ENCODE assay signal across 8 cellular contexts in the genomic region with DNA sequence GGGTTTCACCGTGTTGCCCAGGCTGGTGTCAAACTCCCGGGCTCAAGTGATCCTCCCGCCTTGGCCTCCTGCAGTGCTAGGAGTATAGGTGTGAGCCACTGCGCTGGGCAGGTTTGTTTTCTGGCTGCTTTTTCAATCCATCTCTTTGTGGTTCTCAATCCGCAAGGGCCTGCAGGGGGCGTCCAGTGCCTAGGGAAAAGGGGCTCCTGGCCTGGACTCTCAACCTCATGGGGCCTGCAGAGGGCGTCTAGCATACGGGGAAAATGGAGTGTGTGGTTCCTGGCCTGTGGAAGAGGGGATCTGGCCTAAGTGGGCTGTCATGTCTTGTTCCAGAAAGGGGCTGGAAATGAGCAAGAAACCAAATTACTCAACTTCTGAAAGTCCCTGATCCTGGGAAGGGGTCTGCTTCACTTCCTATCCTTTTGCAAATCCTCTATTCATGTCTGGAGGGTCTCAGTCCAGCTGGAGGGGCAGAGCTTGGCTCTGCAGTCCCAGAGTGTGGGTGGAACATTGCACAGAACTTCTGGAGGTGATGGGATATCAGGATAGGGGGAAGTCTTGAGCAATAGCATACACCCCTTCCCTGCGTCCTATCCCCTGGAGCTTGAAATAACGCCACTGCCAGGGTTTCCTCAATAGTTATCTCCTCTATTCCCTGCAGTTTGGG. TPM values are rescaled to one million over a fixed set of nuclear protein-coding genes. Genes with fewer than 3 reads are reported as not detected.
DNase-seq lines count a peak whose midpoint lies in the region; ATAC-seq and TF ChIP-seq lines count a peak whose summit lies in the region.

No MANE protein-coding gene starts in this region.

- TF ChIP-seq CTCF in right atrium auricular region (IDR thresholded peaks at IDR 0.05) (peak in 1 of 2 donors; percentile 61), mammary epithelial cell (conservative IDR thresholded peaks at IDR 0.05 in 1 of 2, IDR thresholded peaks at IDR 0.05 in 1 of 2; ENCODE audit: extremely low read depth in 1 of 2, insufficient read depth in 1 of 2, low read depth in 1 of 2, low read length in 2 of 2) (peak; percentile 50 to 53), left lung (IDR thresholded peaks at IDR 0.05) (peak; percentile 27 to 44)

- DNase-seq in Right ventricle myocardium superior (peak; percentile 74), right atrium auricular region (ENCODE audit: low spot score) (no peak), NCI-H1694 (lab: John Stamatoyannopoulos, UW) (peak; percentile 82), UCSD-AML1 (lab: John Stamatoyannopoulos, UW; ENCODE audit: unreplicated experiment) (peak; percentile 83), mammary epithelial cell (peak; percentile 47), left lung (peak in 1 of 2 donors; percentile 62), dedifferentiated amniotic fluid mesenchymal stem cell (ENCODE audit: extremely low spot score) (no peak)
- peak; percentile 43 for DNase-seq in stimulated activated CD8-positive, alpha-beta memory T cell treated with anti-CD3 and anti-CD28 coated beads, Interleukin-4, amount 100 ng/mL, for 24 hours (ENCODE audit: low read depth)

- H3K9ac ChIP-seq in mammary epithelial cell (ENCODE audit: insufficient read depth, low read length): no peak overlapping the region

- ATAC-seq in Right ventricle myocardium superior (ENCODE audit: poor library complexity): no peak
- peak; percentile 86 for ATAC-seq in left lung

- H3K4me3 ChIP-seq in right atrium auricular region (no peak overlapping the region), mammary epithelial cell (replicated peaks in 1 of 3; ENCODE audit: insufficient read depth in 1 of 3, low read depth in 2 of 3, low read length in 3 of 3) (no peak overlapping the region), left lung (no peak overlapping the region)

- no peaks in the 10 kb centered on the region for H3K36me3 ChIP-seq in right atrium auricular region
- H3K36me3 ChIP-seq in mammary epithelial cell (ENCODE audit: insufficient read depth, low read length): no peaks in the 10 kb centered on the region
- H3K36me3 ChIP-seq in left lung: no peaks in the 10 kb centered on the region

- no peak overlapping the region for H3K27ac ChIP-seq in right atrium auricular region
- H3K27ac ChIP-seq in mammary epithelial cell (ENCODE audit: insufficient read depth, low read depth, low read length): no peak overlapping the region
- no peak overlapping the region for H3K27ac ChIP-seq in left lung

- H3K79me2 ChIP-seq in mammary epithelial cell (ENCODE audit: insufficient read depth, low read length): no peaks in the 10 kb centered on the region

- CTCF ChIA-PET in mammary epithelial cell (lab: Charles Lee; ENCODE audit: low non-redundant PET): no interaction called here

- H2AFZ ChIP-seq in mammary epithelial cell (ENCODE audit: low read depth, low read length): no peak overlapping the region

- H3K4me1 ChIP-seq in right atrium auricular region: no peaks in the 10 kb centered on the region
- H3K4me1 ChIP-seq in mammary epithelial cell (ENCODE audit: insufficient read depth, low read length): no peaks in the 10 kb centered on the region
- H3K4me1 ChIP-seq in left lung: no peaks in the 10 kb centered on the region

- H4K20me1 ChIP-seq in mammary epithelial cell (ENCODE audit: insufficient read depth, low read length): no peaks in the 10 kb centered on the region

- H3K9me3 ChIP-seq in right atrium auricular region: no peaks in the 10 kb centered on the region
- no peaks in the 10 kb centered on the region for H3K9me3 ChIP-seq in mammary epithelial cell (replicated peaks; ENCODE audit: insufficient read depth, low read length)
- H3K9me3 ChIP-seq in left lung: no peaks in the 10 kb centered on the region

- intact Hi-C loops in Right ventricle myocardium superior (cut with DNase I): no loop called here
- intact Hi-C loops in mammary epithelial cell (cut with micrococcal nuclease): loop anchor here (1.0 kb wide), 1 partner anchor 27 kb away; no protein-coding TSS in a partner anchor
- intact Hi-C loops in left lung (cut with DNase I): no loop called here

- 39% methylated on average over 5 of the region's 10 CpGs for whole genome bisulfite sequencing in mammary epithelial cell (ENCODE audit: low coverage, missing lambda C conversion rate)

- BruUV-seq in mammary epithelial cell (replicated peaks; lab: Mats Ljungman, UMichigan): no TSS peak

- dilution Hi-C loops in mammary epithelial cell (cut with HindIII; ENCODE audit: low sequenced_read_pairs): no loop called here

- no peak overlapping the region for H3K4me2 ChIP-seq in mammary epithelial cell (ENCODE audit: insufficient read depth, low read depth, low read length)

- in situ Hi-C loops in mammary epithelial cell (cut with MboI; ENCODE audit: low sequenced_read_pairs in 2 of 2): loop anchor here in 1 of 2 donors (25.0 kb wide), 1 partner anchor 187 kb away; no protein-coding TSS in a partner anchor

- H3K27me3 ChIP-seq in right atrium auricular region: no peaks in the 10 kb centered on the region
- no peaks in the 10 kb centered on the region for H3K27me3 ChIP-seq in mammary epithelial cell (ENCODE audit: insufficient read depth, low read length)
- no peaks in the 10 kb centered on the region for H3K27me3 ChIP-seq in left lung

RNA-seq across cellular contexts. Expression of a gene that starts 12.7 kb away (rescaled TPM):
- total RNA-seq in Right ventricle myocardium superior (not detected), right atrium auricular region (not detected), mammary epithelial cell (under 1 TPM in 1 of 2 donors, not detected in 1; 0.80 TPM), left lung (under 1 TPM in 1 of 2 donors, not detected in 1; 0.67 TPM)
- polyA plus RNA-seq in mammary epithelial cell: not detected
- not detected for polyA minus RNA-seq in mammary epithelial cell

RNA-seq across cellular contexts. Expression of a gene that starts 15.9 kb away (rescaled TPM):
- 0.70 TPM for total RNA-seq in Right ventricle myocardium superior
- under 1 TPM in 1 of 2 donors, not detected in 1; 0.63 TPM for total RNA-seq in right atrium auricular region
- total RNA-seq in mammary epithelial cell: not detected
- not detected for polyA plus RNA-seq in mammary epithelial cell
- polyA minus RNA-seq in mammary epithelial cell: not detected
- total RNA-seq in left lung: 10 to 100 TPM in 1 of 2 donors, 1 to 10 TPM in 1; 1.2 to 36.3 TPM

RNA-seq across cellular contexts. Expression of a gene that starts 23.2 kb away (rescaled TPM):
- total RNA-seq in Right ventricle myocardium superior (48.8 TPM), right atrium auricular region (100 to 1,000 TPM in 1 of 2 donors, 10 to 100 TPM in 1; 58.2 to 108 TPM), mammary epithelial cell (1 to 10 TPM; 4.9 to 6.0 TPM), left lung (10 to 100 TPM; 13.8 to 17.6 TPM)
- 3.2 TPM for polyA plus RNA-seq in mammary epithelial cell
- polyA minus RNA-seq in mammary epithelial cell: 1.1 TPM

RNA-seq across cellular contexts. Expression of a gene that starts 28.7 kb away (rescaled TPM):
- total RNA-seq in Right ventricle myocardium superior: 53.8 TPM
- total RNA-seq in right atrium auricular region: 10 to 100 TPM; 30.9 to 35.0 TPM
- total RNA-seq in mammary epithelial cell: 10 to 100 TPM; 29.5 to 30.2 TPM
- 25.8 TPM for polyA plus RNA-seq in mammary epithelial cell
- polyA minus RNA-seq in mammary epithelial cell: 8.0 TPM
- total RNA-seq in left lung: 10 to 100 TPM; 42.8 to 44.0 TPM

RNA-seq across cellular contexts. Expression of a gene that starts 34.8 kb away (rescaled TPM):
- 4.9 TPM for total RNA-seq in Right ventricle myocardium superior
- total RNA-seq in right atrium auricular region: 10 to 100 TPM in 1 of 2 donors, 1 to 10 TPM in 1; 2.9 to 26.5 TPM
- total RNA-seq in mammary epithelial cell: not detected
- polyA plus RNA-seq in mammary epithelial cell: not detected
- not detected for polyA minus RNA-seq in mammary epithelial cell
- 100 to 1,000 TPM in 1 of 2 donors, 10 to 100 TPM in 1; 39.1 to 136 TPM for total RNA-seq in left lung

Comparison
In these comparisons a context has a peak if more than half of its experiments do, and no peak if none do; other contexts are left out.
1. DNase-seq: peak in Right ventricle myocardium superior (single experiment), NCI-H1694 (single experiment), UCSD-AML1 (single experiment), mammary epithelial cell (single experiment) and stimulated activated CD8-positive, alpha-beta memory T cell treated with anti-CD3 and anti-CD28 coated beads, Interleukin-4, amount 100 ng/mL, for 24 hours (single experiment); none in right atrium auricular region (single experiment) and dedifferentiated amniotic fluid mesenchymal stem cell (single experiment).